In genomic region chr17:3672571-3672970, GRCh38 we compare ENCODE assay signal across 18 cellular contexts.
"Had no signal": no experiment of that assay in that cellular context is flagged by ENCODE, and none has a peak within 500 bp of the region (broad histone marks: within the 10 kb centered on the region; RNA-seq: fewer than 3 reads in every experiment).

No MANE protein-coding gene starts in this region.

- H3K4me3 Mint-ChIP-seq: naive thymus-derived CD8-positive, alpha-beta T cell; type B pancreatic cell had no signal

- H3K9me3 ChIP-seq: lower lobe of right lung, ovary, psoas muscle, sigmoid colon, spleen, testis, tibial artery had no signal

- H3K27me3 ChIP-seq: ovary, sigmoid colon, spleen, testis, tibial artery had no signal

- H3K27ac Mint-ChIP-seq: type B pancreatic cell had no signal

- H3K27me3 Mint-ChIP-seq: naive thymus-derived CD8-positive, alpha-beta T cell had no signal

- H3K4me3 ChIP-seq: lower lobe of right lung, ovary, psoas muscle, sigmoid colon, spleen, testis, tibial artery had no signal

- DNase-seq: cortex of kidney; head of caudate nucleus; left ventricle myocardium superior; lower lobe of right lung; naive thymus-derived CD8-positive, alpha-beta T cell; nucleus accumbens; ovary; posterior cingulate gyrus; psoas muscle; sigmoid colon; spleen; stimulated activated CD4-positive, alpha-beta T cell treated with anti-CD3 and anti-CD28 coated beads, Interleukin-4, amount 100 ng/mL, for 4 hours; stimulated activated naive CD8-positive, alpha-beta T cell treated with anti-CD3 and anti-CD28 coated beads, Interleukin-15, Interleukin-2, amounts not matched to agents 100 U/mL and 50 U/mL, for 24 hours; substantia nigra; testis; tibial artery had no signal

- H3K27ac ChIP-seq: lower lobe of right lung, ovary, psoas muscle, sigmoid colon, spleen, testis, tibial artery had no signal

- H3K36me3 ChIP-seq: lower lobe of right lung, ovary, sigmoid colon had no signal

- H3K9me3 Mint-ChIP-seq: naive thymus-derived CD8-positive, alpha-beta T cell; type B pancreatic cell had no signal

- ATAC-seq: left ventricle myocardium superior; lower lobe of right lung; naive thymus-derived CD8-positive, alpha-beta T cell; psoas muscle; right cardiac atrium; stimulated activated naive CD8-positive, alpha-beta T cell treated with anti-CD3 and anti-CD28 coated beads, Interleukin-15, Interleukin-2, amounts not matched to agents 100 U/mL and 50 U/mL, for 24 hours had no signal
